In genomic region chr10:95831515-95831914, GRCh38 we compare ENCODE assay signal across 13 cellular contexts.
DNase-seq lines count a peak whose midpoint lies in the region; ATAC-seq and TF ChIP-seq lines count a peak whose summit lies in the region.
"Had no signal": no experiment of that assay in that cellular context is flagged by ENCODE, and none has a peak within 500 bp of the region (broad histone marks: within the 10 kb centered on the region; RNA-seq: fewer than 3 reads in every experiment).

No MANE protein-coding gene starts in this region.

- H3K9me3 Mint-ChIP-seq in stimulated activated naive CD8-positive, alpha-beta T cell treated with anti-CD3 and anti-CD28 coated beads, Interleukin-15, Interleukin-2, amounts not matched to agents 100 ng/mL and 50 ng/mL, for 24 hours = no peaks in the 10 kb centered on the region
- H3K9me3 Mint-ChIP-seq in stimulated activated naive CD8-positive, alpha-beta T cell treated with anti-CD3 and anti-CD28 coated beads, Interleukin-15, amount 100 ng/mL, for 72 hours = no peaks in the 10 kb centered on the region
- no peaks in the 10 kb centered on the region for H3K9me3 Mint-ChIP-seq in activated CD4-positive, alpha-beta memory T cell treated with anti-CD3 and anti-CD28 coated beads for 36 hours

- no peaks in the 10 kb centered on the region for H3K27me3 ChIP-seq in gastroesophageal sphincter
- no peaks in the 10 kb centered on the region for H3K27me3 ChIP-seq in brain microvascular endothelial cell (replicated peaks)
- H3K27me3 ChIP-seq: right lobe of liver had no signal

- peaks cover 10 to 48% (median 14%) of the 10 kb centered on the region in 3 donors for H3K4me1 ChIP-seq in gastroesophageal sphincter
- H3K4me1 ChIP-seq: right lobe of liver had no signal

- H3K9me3 ChIP-seq in gastroesophageal sphincter = no peaks in the 10 kb centered on the region
- H3K9me3 ChIP-seq: right lobe of liver had no signal

- H3K4me1 Mint-ChIP-seq in stimulated activated naive CD8-positive, alpha-beta T cell treated with anti-CD3 and anti-CD28 coated beads, Interleukin-15, Interleukin-2, amounts not matched to agents 100 ng/mL and 50 ng/mL, for 24 hours (ENCODE audit: low read depth) = peaks cover 55% of the 10 kb centered on the region
- peaks cover 50% of the 10 kb centered on the region for H3K4me1 Mint-ChIP-seq in stimulated activated naive CD8-positive, alpha-beta T cell treated with anti-CD3 and anti-CD28 coated beads, Interleukin-15, amount 100 ng/mL, for 72 hours
- peaks cover 37% of the 10 kb centered on the region for H3K4me1 Mint-ChIP-seq in activated CD4-positive, alpha-beta memory T cell treated with anti-CD3 and anti-CD28 coated beads for 36 hours (ENCODE audit: low read depth)

- H3K27me3 Mint-ChIP-seq in stimulated activated naive CD8-positive, alpha-beta T cell treated with anti-CD3 and anti-CD28 coated beads, Interleukin-15, Interleukin-2, amounts not matched to agents 100 ng/mL and 50 ng/mL, for 24 hours = no peaks in the 10 kb centered on the region
- no peaks in the 10 kb centered on the region for H3K27me3 Mint-ChIP-seq in stimulated activated naive CD8-positive, alpha-beta T cell treated with anti-CD3 and anti-CD28 coated beads, Interleukin-15, amount 100 ng/mL, for 72 hours
- no peaks in the 10 kb centered on the region for H3K27me3 Mint-ChIP-seq in activated CD4-positive, alpha-beta memory T cell treated with anti-CD3 and anti-CD28 coated beads for 36 hours

- TF ChIP-seq POLR2A in gastroesophageal sphincter (IDR thresholded peaks at IDR 0.05) = no peak

- TF ChIP-seq EP300 in gastroesophageal sphincter (IDR thresholded peaks at IDR 0.05) = no peak

- H3K36me3 ChIP-seq in gastroesophageal sphincter (no peaks in the 10 kb centered on the region), brain microvascular endothelial cell (replicated peaks) (no peaks in the 10 kb centered on the region)
- H3K36me3 ChIP-seq: right lobe of liver had no signal

- POLR2A ChIA-PET in activated CD4-positive, alpha-beta memory T cell treated with anti-CD3 and anti-CD28 coated beads for 36 hours (lab: Charles Lee) = interaction anchor here (1.0 to 1.8 kb wide), 2 partner anchors 34 to 138 kb away, joined by 3 to 6 read pairs; partner anchors contain the start of gene TCTN3

- intact Hi-C loops in activated CD4-positive, alpha-beta memory T cell treated with anti-CD3 and anti-CD28 coated beads for 36 hours (cut with micrococcal nuclease) = no loop called here

- ATAC-seq in stimulated activated naive CD8-positive, alpha-beta T cell treated with anti-CD3 and anti-CD28 coated beads, Interleukin-15, amount 100 ng/mL, for 72 hours = no peak
- no peak for ATAC-seq in gastroesophageal sphincter
- ATAC-seq in GM19023 (IDR thresholded peaks at IDR 0.05; ENCODE audit: unreplicated experiment) = no peak

- H3K36me3 Mint-ChIP-seq in stimulated activated naive CD8-positive, alpha-beta T cell treated with anti-CD3 and anti-CD28 coated beads, Interleukin-15, Interleukin-2, amounts not matched to agents 100 ng/mL and 50 ng/mL, for 24 hours (ENCODE audit: low read depth) = no peaks in the 10 kb centered on the region
- peaks cover 2% of the 10 kb centered on the region for H3K36me3 Mint-ChIP-seq in activated CD4-positive, alpha-beta memory T cell treated with anti-CD3 and anti-CD28 coated beads for 36 hours

- no peak for DNase-seq in stimulated activated naive CD8-positive, alpha-beta T cell treated with anti-CD3 and anti-CD28 coated beads, Interleukin-15, amount 100 ng/mL, for 72 hours
- peak; percentile 26 for DNase-seq in activated CD4-positive, alpha-beta memory T cell treated with anti-CD3 and anti-CD28 coated beads for 36 hours
- no peak for DNase-seq in Ammon's horn (ENCODE audit: low spot score)
- DNase-seq in brain microvascular endothelial cell = no peak
- no peak for DNase-seq in COR-L47 (lab: John Stamatoyannopoulos, UW)
- DNase-seq: Calu3, NCI-H187 treated with DMSO at 0.1 percent for 48 hours, NCI-H446 treated with DMSO at 0.1 percent for 48 hours, right lobe of liver, SIG-M5 had no signal

- no peak overlapping the region for H3K4me3 ChIP-seq in gastroesophageal sphincter
- H3K4me3 ChIP-seq in brain microvascular endothelial cell (ENCODE audit: low read depth, low read length) = no peak overlapping the region
- H3K4me3 ChIP-seq: right lobe of liver had no signal

- peak overlapping the region; percentile 75 for H3K4me3 Mint-ChIP-seq in stimulated activated naive CD8-positive, alpha-beta T cell treated with anti-CD3 and anti-CD28 coated beads, Interleukin-15, Interleukin-2, amounts not matched to agents 100 ng/mL and 50 ng/mL, for 24 hours
- peak overlapping the region in 1 of 2 donors; percentile 76 for H3K4me3 Mint-ChIP-seq in stimulated activated naive CD8-positive, alpha-beta T cell treated with anti-CD3 and anti-CD28 coated beads, Interleukin-15, amount 100 ng/mL, for 72 hours
- H3K4me3 Mint-ChIP-seq in activated CD4-positive, alpha-beta memory T cell treated with anti-CD3 and anti-CD28 coated beads for 36 hours = peak overlapping the region; percentile 72

- CTCF ChIA-PET in activated CD4-positive, alpha-beta memory T cell treated with anti-CD3 and anti-CD28 coated beads for 36 hours (lab: Charles Lee) = interaction anchor here (7.4 to 16.5 kb wide), 2 partner anchors 11 to 137 kb away, joined by 45 to 298 read pairs; partner anchors contain the start of gene TCTN3

- in situ Hi-C loops in brain microvascular endothelial cell (cut with HindIII; ENCODE audit: low pct_ligation_motif_present, low sequenced_read_pairs) = no loop called here

- TF ChIP-seq CTCF in gastroesophageal sphincter (IDR thresholded peaks at IDR 0.05) (no peak), brain microvascular endothelial cell (IDR thresholded peaks at IDR 0.05; ENCODE audit: low read depth, low read length, missing control alignments) (no peak)

- H3K27ac ChIP-seq in gastroesophageal sphincter (peak overlapping the region in 3 of 4 donors; percentile 62 to 69 (median 65)), brain microvascular endothelial cell (no peak overlapping the region)
- H3K27ac ChIP-seq: right lobe of liver had no signal

- peak overlapping the region; percentile 69 for H3K27ac Mint-ChIP-seq in stimulated activated naive CD8-positive, alpha-beta T cell treated with anti-CD3 and anti-CD28 coated beads, Interleukin-15, Interleukin-2, amounts not matched to agents 100 ng/mL and 50 ng/mL, for 24 hours
- peak overlapping the region in 1 of 2 donors; percentile 97 for H3K27ac Mint-ChIP-seq in stimulated activated naive CD8-positive, alpha-beta T cell treated with anti-CD3 and anti-CD28 coated beads, Interleukin-15, amount 100 ng/mL, for 72 hours
- H3K27ac Mint-ChIP-seq in activated CD4-positive, alpha-beta memory T cell treated with anti-CD3 and anti-CD28 coated beads for 36 hours = peak overlapping the region; percentile 90
